20 cellular contexts compared by ENCODE assay signal in genomic region chr1:247288341-247288740, GRCh38. TPM values are rescaled to one million over a fixed set of nuclear protein-coding genes. Genes with fewer than 3 reads are reported as not detected.
DNase-seq lines count a peak whose midpoint lies in the region; ATAC-seq, FAIRE-seq and TF ChIP-seq lines count a peak whose summit lies in the region.
"Had no signal": no experiment of that assay in that cellular context is flagged by ENCODE, and none has a peak within 500 bp of the region (broad histone marks: within the 10 kb centered on the region; RNA-seq: fewer than 3 reads in every experiment).

No MANE protein-coding gene starts in this region.

- peak overlapping the region; percentile 31 for H3K27ac Mint-ChIP-seq in astrocyte (ENCODE audit: unreplicated experiment)
- H3K27ac Mint-ChIP-seq: CD4-positive, alpha-beta memory T cell; HFFc6 had no signal

- no peak overlapping the region for H2AFZ ChIP-seq in astrocyte (ENCODE audit: low read depth, low read length)

- H3K27ac ChIP-seq in astrocyte (ENCODE audit: low read depth, low read length) (no peak overlapping the region), coronary artery (no peak overlapping the region), spleen (no peak overlapping the region)
- H3K27ac ChIP-seq: A549, C4-2B, HL-60 had no signal

- FAIRE-seq in astrocyte (lab: Jason Lieb, UNC) (no peak), GM12892 (lab: Jason Lieb, UNC) (no peak)
- FAIRE-seq: A549, D721Med had no signal

- H3K27me3 ChIP-seq in astrocyte (ENCODE audit: insufficient read depth, low read length): no peaks in the 10 kb centered on the region
- H3K27me3 ChIP-seq in spleen (replicated peaks in 1 of 7): no peaks in the 10 kb centered on the region
- H3K27me3 ChIP-seq: BE2C had no signal

- no peaks in the 10 kb centered on the region for H3K9me3 ChIP-seq in astrocyte (ENCODE audit: insufficient read depth, low read depth, low read length)
- H3K9me3 ChIP-seq in spleen: peaks cover 0 to 20% (median 10%) of the 10 kb centered on the region in 8 donors
- H3K9me3 ChIP-seq: BE2C had no signal

- H3K79me2 ChIP-seq in astrocyte (ENCODE audit: insufficient read depth, low read length): no peaks in the 10 kb centered on the region

- peaks cover 13% of the 10 kb centered on the region for H3K4me1 Mint-ChIP-seq in astrocyte (ENCODE audit: low read depth, unreplicated experiment)

- no peaks in the 10 kb centered on the region for H4K20me1 ChIP-seq in astrocyte (ENCODE audit: insufficient read depth, low read length)

- no peaks in the 10 kb centered on the region for H3K36me3 ChIP-seq in astrocyte (ENCODE audit: insufficient read depth, low read length)
- no peaks in the 10 kb centered on the region for H3K36me3 ChIP-seq in spleen
- H3K36me3 ChIP-seq: BE2C had no signal

- H3K4me3 ChIP-seq in astrocyte (ENCODE audit: insufficient read depth, low read depth, low read length) (no peak overlapping the region), coronary artery (no peak overlapping the region), spleen (no peak overlapping the region)
- H3K4me3 ChIP-seq: A549 had no signal

- no peak for ATAC-seq in HG03354 (IDR thresholded peaks at IDR 0.05; ENCODE audit: poor library complexity, severe bottlenecking, unreplicated experiment)
- ATAC-seq: A549 had no signal

- no peak overlapping the region for H3K4me3 Mint-ChIP-seq in astrocyte (ENCODE audit: unreplicated experiment)
- H3K4me3 Mint-ChIP-seq: CD4-positive, alpha-beta memory T cell; HFFc6 had no signal

- TF ChIP-seq POLR2A in GM12892 (IDR thresholded peaks at IDR 0.05; ENCODE audit: low read depth, low read length): no peak
- TF ChIP-seq POLR2A in spleen (IDR thresholded peaks at IDR 0.05): no peak

- H3K9ac ChIP-seq in astrocyte (ENCODE audit: low read length): no peak overlapping the region

- peaks cover 21% of the 10 kb centered on the region for H3K9me3 Mint-ChIP-seq in astrocyte (ENCODE audit: unreplicated experiment)

- no peak for DNase-seq in astrocyte (ENCODE audit: low read depth)
- DNase-seq in coronary artery (ENCODE audit: low spot score): peak; percentile 35
- peak; percentile 59 for DNase-seq in mesenteric fat pad (ENCODE audit: low spot score)
- peak; percentile 32 for DNase-seq in ureter (ENCODE audit: low spot score)
- DNase-seq in GM12892 (ENCODE audit: insufficient read length): no peak
- DNase-seq in spleen: no peak
- DNase-seq: BE2C; CD4-positive, alpha-beta memory T cell; COR-L47; DND-41; GDM1; HCEC 1CT; HFFc6 had no signal

- no peak overlapping the region for H3K4me2 ChIP-seq in astrocyte (ENCODE audit: low read length)
- H3K4me2 ChIP-seq: A549 had no signal

- H3K27me3 Mint-ChIP-seq in astrocyte (ENCODE audit: low read depth, unreplicated experiment): peaks cover 4% of the 10 kb centered on the region

- intact Hi-C loops in spleen (cut with DNase I; ENCODE audit: low total_unique reads): no loop called here

- H3K36me3 Mint-ChIP-seq in astrocyte (ENCODE audit: low read depth, unreplicated experiment): peaks cover 12% of the 10 kb centered on the region

- no peak for TF ChIP-seq CTCF in astrocyte (IDR thresholded peaks at IDR 0.05; ENCODE audit: insufficient read depth, low read depth, low read length)
- TF ChIP-seq CTCF in coronary artery (IDR thresholded peaks at IDR 0.05): no peak
- no peak for TF ChIP-seq CTCF in spleen (IDR thresholded peaks at IDR 0.05 in 8 of 11, conservative IDR thresholded peaks at IDR 0.05 in 3 of 11)

- 93 to 100% (median 94%) methylated on average over 5 to 6 of the region's 6 CpGs for WGBS in spleen, 5 donors

- H3K4me1 ChIP-seq in astrocyte (ENCODE audit: insufficient read depth, low read length): peaks cover 5% of the 10 kb centered on the region
- no peaks in the 10 kb centered on the region for H3K4me1 ChIP-seq in spleen
- H3K4me1 ChIP-seq: A549, BE2C had no signal

RNA-seq across cellular contexts. Expression of gene VN1R5, which starts 32.5 kb away (rescaled TPM):
- not detected in 2 replicates for total RNA-seq in astrocyte
- total RNA-seq in mesenteric fat pad: not detected
- not detected for total RNA-seq in ureter
- not detected for polyA plus RNA-seq in GM12892 (2012; ENCODE audit: missing spikeins)
- not detected for total RNA-seq in spleen
- not detected for polyA plus RNA-seq in spleen
- total RNA-seq: CD4-positive, alpha-beta memory T cell; H4; HFFc6 had no signal
- polyA plus RNA-seq: A549; AG04450; CD4-positive, alpha-beta memory T cell had no signal

RNA-seq across cellular contexts. Expression of gene ZNF496, which starts 43.3 kb away (rescaled TPM):
- total RNA-seq in astrocyte (30.3 and 30.5 TPM in 2 replicates), mesenteric fat pad (14.4 TPM), ureter (25.7 TPM), spleen (10 to 100 TPM; 22.0 to 45.4 (median 32.9) TPM)
- 8.6 TPM for polyA plus RNA-seq in GM12892 (2012; ENCODE audit: missing spikeins)
- 10 to 100 TPM in 1 of 3 donors, 1 to 10 TPM in 2; 5.7 to 13.3 (median 7.0) TPM for polyA plus RNA-seq in spleen

Comparison
In these comparisons a context has a peak if more than half of its experiments do, and no peak if none do; other contexts are left out.
1. DNase-seq: peak in coronary artery (single experiment), mesenteric fat pad (single experiment) and ureter (single experiment); none in astrocyte (single experiment), GM12892 (single experiment) and spleen (single experiment).